In the genomic region with DNA sequence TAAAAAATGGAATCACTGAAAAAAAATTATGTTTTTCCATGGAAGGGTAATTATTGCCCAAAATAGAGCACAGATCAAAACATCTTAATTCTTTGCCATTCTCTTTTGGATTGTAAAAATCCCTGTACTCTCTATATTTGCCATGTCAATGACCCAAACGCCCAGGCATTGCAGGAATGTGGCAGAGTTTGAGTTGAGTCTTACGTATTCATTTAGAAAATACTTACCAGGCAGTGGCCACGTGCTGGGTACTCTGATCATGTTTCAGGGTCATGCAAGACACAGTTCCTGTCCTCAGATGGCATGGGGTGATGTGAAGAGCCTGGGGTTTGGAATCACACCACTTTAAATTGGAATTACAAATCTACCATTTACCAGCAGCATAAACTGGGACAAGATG, we compare ENCODE assay signal across 11 cellular contexts.
DNase-seq lines count a peak whose midpoint lies in the region; ATAC-seq, FAIRE-seq and TF ChIP-seq lines count a peak whose summit lies in the region.
"Had no signal": no experiment of that assay in that cellular context is flagged by ENCODE, and none has a peak within 500 bp of the region (broad histone marks: within the 10 kb centered on the region; RNA-seq: fewer than 3 reads in every experiment).

No MANE protein-coding gene starts in this region.

- H3K4me3 ChIP-seq in SJCRH30, result no peak overlapping the region
- peak overlapping the region; percentile 23 for H3K4me3 ChIP-seq in skeletal muscle satellite cell (ENCODE audit: low read length)
- H3K4me3 ChIP-seq: ascending aorta had no signal

- peak; percentile 33 for DNase-seq in H54 (ENCODE audit: insufficient read length, low spot score)
- DNase-seq in SJCRH30, result peak; percentile 19 to 40
- peak in 1 of 2 donors; percentile 77 for DNase-seq in foreskin keratinocyte
- DNase-seq in activated naive CD4-positive, alpha-beta T cell treated with anti-CD3 and anti-CD28 coated beads, Interleukin-2, amount 50 U/mL, for 72 hours (ENCODE audit: low spot score in 2 of 2), result no peak
- no peak for DNase-seq in stimulated activated effector memory CD8-positive, alpha-beta T cell treated with anti-CD3 and anti-CD28 coated beads, Interleukin-12 subunit alpha, Interleukin-12 subunit beta, amount 100 ng/mL, for 72 hours (ENCODE audit: low spot score in 2 of 2)
- DNase-seq: DMS 273 treated with DMSO at 0.1 percent for 48 hours, midbrain, small intestine had no signal

- H3K9me3 ChIP-seq in SJCRH30 (replicated peaks) (no peaks in the 10 kb centered on the region), skeletal muscle satellite cell (replicated peaks; ENCODE audit: low read length) (no peaks in the 10 kb centered on the region)
- H3K9me3 ChIP-seq: ascending aorta had no signal

- H3K9ac ChIP-seq in skeletal muscle satellite cell (ENCODE audit: low read depth, low read length), result no peak overlapping the region

- H3K4me3 Mint-ChIP-seq in stimulated activated effector memory CD8-positive, alpha-beta T cell treated with anti-CD3 and anti-CD28 coated beads, Interleukin-12 subunit alpha, Interleukin-12 subunit beta, amount 100 ng/mL, for 72 hours, result no peak overlapping the region

- FAIRE-seq in H54 (lab: Jason Lieb, UNC), result peak; percentile 80
- FAIRE-seq: small intestine had no signal

- H3K36me3 ChIP-seq in SJCRH30 (no peaks in the 10 kb centered on the region), skeletal muscle satellite cell (ENCODE audit: insufficient read depth, low read length) (no peaks in the 10 kb centered on the region)
- H3K36me3 ChIP-seq: ascending aorta had no signal

- ATAC-seq in foreskin keratinocyte, result peak; percentile 22
- ATAC-seq in activated naive CD4-positive, alpha-beta T cell treated with anti-CD3 and anti-CD28 coated beads, Interleukin-2, amount 50 U/mL, for 72 hours, result no peak
- no peak for ATAC-seq in stimulated activated effector memory CD8-positive, alpha-beta T cell treated with anti-CD3 and anti-CD28 coated beads, Interleukin-12 subunit alpha, Interleukin-12 subunit beta, amount 100 ng/mL, for 72 hours
- no peak for ATAC-seq in HG03432 (IDR thresholded peaks at IDR 0.05; ENCODE audit: unreplicated experiment)

- no peak overlapping the region for H3K27ac Mint-ChIP-seq in activated naive CD4-positive, alpha-beta T cell treated with anti-CD3 and anti-CD28 coated beads, Interleukin-2, amount 50 U/mL, for 72 hours
- H3K27ac Mint-ChIP-seq in stimulated activated effector memory CD8-positive, alpha-beta T cell treated with anti-CD3 and anti-CD28 coated beads, Interleukin-12 subunit alpha, Interleukin-12 subunit beta, amount 100 ng/mL, for 72 hours, result no peak overlapping the region

- H3K27ac ChIP-seq in SJCRH30 (no peak overlapping the region), foreskin keratinocyte (peak overlapping the region; percentile 38)
- H3K27ac ChIP-seq: ascending aorta had no signal

- H3K4me1 ChIP-seq in SJCRH30 (peaks cover 6% of the 10 kb centered on the region; the same call in 1 of the 2 replicates), foreskin keratinocyte (peaks cover 32% of the 10 kb centered on the region), skeletal muscle satellite cell (ENCODE audit: control insufficient read depth, insufficient read depth, low read length) (peaks cover 21% of the 10 kb centered on the region)
- H3K4me1 ChIP-seq: ascending aorta had no signal

- no peaks in the 10 kb centered on the region for H3K4me1 Mint-ChIP-seq in stimulated activated effector memory CD8-positive, alpha-beta T cell treated with anti-CD3 and anti-CD28 coated beads, Interleukin-12 subunit alpha, Interleukin-12 subunit beta, amount 100 ng/mL, for 72 hours

- peaks cover 0 to 5% of the 10 kb centered on the region in 2 donors for H3K36me3 Mint-ChIP-seq in activated naive CD4-positive, alpha-beta T cell treated with anti-CD3 and anti-CD28 coated beads, Interleukin-2, amount 50 U/mL, for 72 hours
- no peaks in the 10 kb centered on the region for H3K36me3 Mint-ChIP-seq in stimulated activated effector memory CD8-positive, alpha-beta T cell treated with anti-CD3 and anti-CD28 coated beads, Interleukin-12 subunit alpha, Interleukin-12 subunit beta, amount 100 ng/mL, for 72 hours

- H3K27me3 ChIP-seq in SJCRH30 (no peaks in the 10 kb centered on the region), foreskin keratinocyte (no peaks in the 10 kb centered on the region), skeletal muscle satellite cell (ENCODE audit: control insufficient read depth, insufficient read depth, low read length) (peaks cover 5% of the 10 kb centered on the region)
- H3K27me3 ChIP-seq: ascending aorta had no signal

- peaks cover 0 to 4% of the 10 kb centered on the region in 2 donors for H3K9me3 Mint-ChIP-seq in activated naive CD4-positive, alpha-beta T cell treated with anti-CD3 and anti-CD28 coated beads, Interleukin-2, amount 50 U/mL, for 72 hours
- H3K9me3 Mint-ChIP-seq in stimulated activated effector memory CD8-positive, alpha-beta T cell treated with anti-CD3 and anti-CD28 coated beads, Interleukin-12 subunit alpha, Interleukin-12 subunit beta, amount 100 ng/mL, for 72 hours, result no peaks in the 10 kb centered on the region

- peak overlapping the region; percentile 54 for H3K4me2 ChIP-seq in skeletal muscle satellite cell (ENCODE audit: low read length)

- TF ChIP-seq CTCF in foreskin keratinocyte (conservative IDR thresholded peaks at IDR 0.05), result no peak

- TF ChIP-seq POLR2A in H54 (IDR thresholded peaks at IDR 0.05; ENCODE audit: low read depth, low read length), result no peak

Comparison
In these comparisons a context has a peak if more than half of its experiments do, and no peak if none do; other contexts are left out.
1. DNase-seq: peak in H54 (single experiment) and SJCRH30 (2 of 2); none in activated naive CD4-positive, alpha-beta T cell treated with anti-CD3 and anti-CD28 coated beads, Interleukin-2, amount 50 U/mL, for 72 hours (0 of 2) and stimulated activated effector memory CD8-positive, alpha-beta T cell treated with anti-CD3 and anti-CD28 coated beads, Interleukin-12 subunit alpha, Interleukin-12 subunit beta, amount 100 ng/mL, for 72 hours (0 of 2).